36 cellular contexts compared by ENCODE assay signal in genomic region chr2:76921006-76921405, GRCh38.
"Had no signal": no experiment of that assay in that cellular context is flagged by ENCODE, and none has a peak within 500 bp of the region (broad histone marks: within the 10 kb centered on the region; RNA-seq: fewer than 3 reads in every experiment).

No MANE protein-coding gene starts in this region.

- H3K9me3 Mint-ChIP-seq: activated naive CD4-positive, alpha-beta T cell treated with anti-CD3 and anti-CD28 coated beads, Interleukin-2, amount 50 U/mL, for 24 hours; brain had no signal

- H3K36me3 ChIP-seq: ascending aorta, cardiac muscle cell had no signal

- ATAC-seq: activated CD8-positive, alpha-beta memory T cell treated with anti-CD3 and anti-CD28 coated beads, Interleukin-2, amount 10 ng/mL, durations not matched to agents 7 days and 5 days; activated CD8-positive, alpha-beta T cell treated with anti-CD3 and anti-CD28 coated beads, Interleukin-2, amount 10 ng/mL, durations not matched to agents 7 days and 5 days; activated naive CD8-positive, alpha-beta T cell treated with anti-CD3 and anti-CD28 coated beads, Interleukin-2, amount 50 U/mL, for 24 hours had no signal

- H3K4me3 ChIP-seq: ascending aorta, cardiac muscle cell had no signal

- H3K27me3 Mint-ChIP-seq: activated B cell treated with CpG ODN at 0.5 μM for 24 hours; activated CD4-positive, alpha-beta memory T cell treated with anti-CD3 and anti-CD28 coated beads, Interleukin-2, amount 10 ng/mL, durations not matched to agents 7 days and 5 days; activated CD4-positive, alpha-beta T cell treated with anti-CD3 and anti-CD28 coated beads, Interleukin-2, amount 10 ng/mL, durations not matched to agents 7 days and 5 days; activated CD8-positive, alpha-beta memory T cell treated with anti-CD3 and anti-CD28 coated beads, Interleukin-2, amount 10 ng/mL, durations not matched to agents 7 days and 5 days; activated naive CD4-positive, alpha-beta T cell treated with anti-CD3 and anti-CD28 coated beads, Interleukin-2, amount 10 ng/mL, durations not matched to agents 7 days and 5 days; activated naive CD4-positive, alpha-beta T cell treated with anti-CD3 and anti-CD28 coated beads, Interleukin-2, amount 50 U/mL, for 24 hours; activated naive CD8-positive, alpha-beta T cell; activated naive CD8-positive, alpha-beta T cell treated with anti-CD3 and anti-CD28 coated beads, Interleukin-2, amount 10 ng/mL, durations not matched to agents 7 days and 5 days; activated naive CD8-positive, alpha-beta T cell treated with anti-CD3 and anti-CD28 coated beads, Interleukin-2, amount 50 U/mL, for 24 hours; activated T-cell treated with anti-CD3 and anti-CD28 coated beads, Interleukin-2, amount 50 U/mL, for 24 hours; brain; central memory CD8-positive, alpha-beta T cell had no signal

- H3K9me3 ChIP-seq: ascending aorta had no signal

- DNase-seq: activated B cell treated with CpG ODN at 0.5 μM for 24 hours; activated CD4-positive, alpha-beta memory T cell treated with anti-CD3 and anti-CD28 coated beads, Interleukin-2, amount 10 ng/mL, durations not matched to agents 7 days and 5 days; activated CD4-positive, alpha-beta T cell treated with anti-CD3 and anti-CD28 coated beads for 4 hours; activated CD4-positive, alpha-beta T cell treated with anti-CD3 and anti-CD28 coated beads, Interleukin-2, amount 10 ng/mL, durations not matched to agents 7 days and 5 days; activated CD4-positive, alpha-beta T cell treated with anti-CD3 and anti-CD28 coated beads, Interleukin-2, amount 50 U/mL, for 48 hours; activated CD4-positive, CD25-positive, alpha-beta regulatory T cell treated with anti-CD3 and anti-CD28 coated beads, Interleukin-2, amount 50 U/mL, for 72 hours; activated CD8-positive, alpha-beta memory T cell treated with anti-CD3 and anti-CD28 coated beads for 24 hours; activated CD8-positive, alpha-beta memory T cell treated with anti-CD3 and anti-CD28 coated beads, Interleukin-2, amount 10 ng/mL, durations not matched to agents 7 days and 5 days; activated CD8-positive, alpha-beta memory T cell treated with anti-CD3 and anti-CD28 coated beads, Interleukin-2, amount 50 U/mL, for 48 hours; activated CD8-positive, alpha-beta T cell treated with anti-CD3 and anti-CD28 coated beads, Interleukin-2, amount 10 ng/mL, durations not matched to agents 7 days and 5 days; activated effector memory CD4-positive, alpha-beta T cell treated with Interleukin-2 at 50 U/mL for 16 hours; activated gamma-delta T cell; activated naive CD4-positive, alpha-beta T cell treated with anti-CD3 and anti-CD28 coated beads, Interleukin-2, amount 10 ng/mL, durations not matched to agents 7 days and 5 days; activated naive CD4-positive, alpha-beta T cell treated with Interleukin-2 at 50 U/mL for 16 hours; activated naive CD8-positive, alpha-beta T cell treated with anti-CD3 and anti-CD28 coated beads, Interleukin-2, amount 10 ng/mL, durations not matched to agents 7 days and 5 days; activated naive CD8-positive, alpha-beta T cell treated with anti-CD3 and anti-CD28 coated beads, Interleukin-2, amount 50 U/mL, for 24 hours; activated T-cell treated with anti-CD3 and anti-CD28 coated beads, Interleukin-2, amount 50 U/mL, for 24 hours; activated T-cell treated with anti-CD3 and anti-CD28 coated beads, Interleukin-2, amount 50 U/mL, for 48 hours; amygdala; anterior cingulate cortex; caudate nucleus; cerebellar nuclear complex; T-helper 2 cell; T-helper 9 cell had no signal

- H3K27me3 ChIP-seq: ascending aorta, cardiac muscle cell had no signal

- H3K4me1 Mint-ChIP-seq: activated B cell treated with CpG ODN at 0.5 μM for 24 hours; activated CD4-positive, alpha-beta memory T cell treated with anti-CD3 and anti-CD28 coated beads, Interleukin-2, amount 10 ng/mL, durations not matched to agents 7 days and 5 days; activated CD4-positive, alpha-beta T cell treated with anti-CD3 and anti-CD28 coated beads, Interleukin-2, amount 10 ng/mL, durations not matched to agents 7 days and 5 days; activated CD8-positive, alpha-beta memory T cell treated with anti-CD3 and anti-CD28 coated beads, Interleukin-2, amount 10 ng/mL, durations not matched to agents 7 days and 5 days; activated naive CD4-positive, alpha-beta T cell treated with anti-CD3 and anti-CD28 coated beads, Interleukin-2, amount 10 ng/mL, durations not matched to agents 7 days and 5 days; activated naive CD4-positive, alpha-beta T cell treated with anti-CD3 and anti-CD28 coated beads, Interleukin-2, amount 50 U/mL, for 24 hours; activated naive CD8-positive, alpha-beta T cell treated with anti-CD3 and anti-CD28 coated beads, Interleukin-2, amount 10 ng/mL, durations not matched to agents 7 days and 5 days; activated naive CD8-positive, alpha-beta T cell treated with anti-CD3 and anti-CD28 coated beads, Interleukin-2, amount 50 U/mL, for 24 hours; brain; central memory CD8-positive, alpha-beta T cell had no signal

- H3K4me1 ChIP-seq: ascending aorta had no signal

- FAIRE-seq: bronchial epithelial cell, TTC549 had no signal

- H3K36me3 Mint-ChIP-seq: activated CD8-positive, alpha-beta memory T cell treated with anti-CD3 and anti-CD28 coated beads, Interleukin-2, amount 10 ng/mL, durations not matched to agents 7 days and 5 days; activated naive CD4-positive, alpha-beta T cell treated with anti-CD3 and anti-CD28 coated beads, Interleukin-2, amount 10 ng/mL, durations not matched to agents 7 days and 5 days; activated naive CD4-positive, alpha-beta T cell treated with anti-CD3 and anti-CD28 coated beads, Interleukin-2, amount 50 U/mL, for 24 hours; activated naive CD8-positive, alpha-beta T cell; activated naive CD8-positive, alpha-beta T cell treated with anti-CD3 and anti-CD28 coated beads, Interleukin-2, amount 10 ng/mL, durations not matched to agents 7 days and 5 days; brain had no signal

- H3K27ac ChIP-seq: ascending aorta, cardiac muscle cell, VCaP had no signal

- H3K4me3 Mint-ChIP-seq: activated B cell treated with CpG ODN at 0.5 μM for 24 hours; activated CD4-positive, alpha-beta memory T cell treated with anti-CD3 and anti-CD28 coated beads, Interleukin-2, amount 10 ng/mL, durations not matched to agents 7 days and 5 days; activated CD4-positive, alpha-beta T cell treated with anti-CD3 and anti-CD28 coated beads, Interleukin-2, amount 10 ng/mL, durations not matched to agents 7 days and 5 days; activated CD8-positive, alpha-beta memory T cell treated with anti-CD3 and anti-CD28 coated beads, Interleukin-2, amount 10 ng/mL, durations not matched to agents 7 days and 5 days; activated CD8-positive, alpha-beta T cell treated with anti-CD3 and anti-CD28 coated beads, Interleukin-2, amount 10 ng/mL, durations not matched to agents 7 days and 5 days; activated naive CD4-positive, alpha-beta T cell treated with anti-CD3 and anti-CD28 coated beads, Interleukin-2, amount 10 ng/mL, durations not matched to agents 7 days and 5 days; activated naive CD4-positive, alpha-beta T cell treated with anti-CD3 and anti-CD28 coated beads, Interleukin-2, amount 50 U/mL, for 24 hours; activated naive CD8-positive, alpha-beta T cell; activated naive CD8-positive, alpha-beta T cell treated with anti-CD3 and anti-CD28 coated beads, Interleukin-2, amount 10 ng/mL, durations not matched to agents 7 days and 5 days; activated naive CD8-positive, alpha-beta T cell treated with anti-CD3 and anti-CD28 coated beads, Interleukin-2, amount 50 U/mL, for 24 hours; activated T-cell treated with anti-CD3 and anti-CD28 coated beads, Interleukin-2, amount 50 U/mL, for 24 hours; brain; central memory CD8-positive, alpha-beta T cell; T-helper 1 cell treated with Interleukin-12 subunit alpha and Interleukin-12 subunit beta and Interleukin-4 antibody, amounts not matched to agents 30 μg/mL and 1 μg/mL, for 36 hours; T-helper 2 cell treated with Interferon-gamma antibody and Interleukin-4, amounts not matched to agents 5 μg/mL and 100 μg/mL, for 36 hours had no signal

- H3K27ac Mint-ChIP-seq: activated B cell treated with CpG ODN at 0.5 μM for 24 hours; activated CD4-positive, alpha-beta memory T cell treated with anti-CD3 and anti-CD28 coated beads, Interleukin-2, amount 10 ng/mL, durations not matched to agents 7 days and 5 days; activated CD4-positive, alpha-beta T cell treated with anti-CD3 and anti-CD28 coated beads, Interleukin-2, amount 10 ng/mL, durations not matched to agents 7 days and 5 days; activated CD8-positive, alpha-beta memory T cell treated with anti-CD3 and anti-CD28 coated beads, Interleukin-2, amount 10 ng/mL, durations not matched to agents 7 days and 5 days; activated CD8-positive, alpha-beta T cell treated with anti-CD3 and anti-CD28 coated beads, Interleukin-2, amount 10 ng/mL, durations not matched to agents 7 days and 5 days; activated naive CD4-positive, alpha-beta T cell treated with anti-CD3 and anti-CD28 coated beads, Interleukin-2, amount 10 ng/mL, durations not matched to agents 7 days and 5 days; activated naive CD4-positive, alpha-beta T cell treated with anti-CD3 and anti-CD28 coated beads, Interleukin-2, amount 50 U/mL, for 24 hours; activated naive CD8-positive, alpha-beta T cell; activated naive CD8-positive, alpha-beta T cell treated with anti-CD3 and anti-CD28 coated beads, Interleukin-2, amount 10 ng/mL, durations not matched to agents 7 days and 5 days; activated naive CD8-positive, alpha-beta T cell treated with anti-CD3 and anti-CD28 coated beads, Interleukin-2, amount 50 U/mL, for 24 hours; activated T-cell treated with anti-CD3 and anti-CD28 coated beads, Interleukin-2, amount 50 U/mL, for 24 hours; activated T-helper 2 cell treated with anti-CD3 and anti-CD28 coated beads, Interferon-gamma antibody, Interleukin-2, Interleukin-4, amounts not matched to agents 10 μg/mL and 5 μg/mL and 100 μg/mL, durations not matched to agents 14 hours and 24 hours and 36 hours; brain; T-helper 1 cell treated with Interleukin-12 subunit alpha and Interleukin-12 subunit beta and Interleukin-4 antibody, amounts not matched to agents 30 μg/mL and 1 μg/mL, for 36 hours; T-helper 2 cell treated with Interferon-gamma antibody and Interleukin-4, amounts not matched to agents 5 μg/mL and 100 μg/mL, for 36 hours had no signal
